ENCODE assay signal across 1 cellular context in the genomic region with DNA sequence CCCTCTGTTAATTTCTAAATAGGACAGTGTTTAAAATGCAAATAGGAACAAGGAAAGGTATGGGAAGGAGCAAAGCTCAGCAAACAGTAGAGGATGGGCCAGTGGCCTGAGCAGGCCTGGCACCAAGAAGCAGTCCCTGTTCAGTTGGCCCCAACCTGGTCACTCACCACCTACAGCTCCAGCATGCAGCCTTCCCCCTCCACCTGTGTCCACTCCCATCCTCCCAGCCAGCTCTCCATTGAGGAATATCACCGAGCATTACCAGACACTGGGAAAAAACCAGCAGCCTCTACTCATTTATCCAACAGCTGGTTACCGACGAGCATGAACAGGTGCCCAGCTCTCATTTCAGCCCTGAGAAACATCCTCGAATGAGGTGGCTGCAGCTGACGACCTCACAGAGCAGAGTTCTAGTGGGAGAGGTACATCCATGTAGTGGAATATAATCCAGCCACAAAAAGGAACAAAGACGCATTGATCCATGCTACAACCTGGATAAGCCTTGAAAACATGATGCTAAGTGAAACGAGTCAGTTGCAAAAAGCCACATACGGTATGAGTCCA.
TF ChIP-seq lines count a peak whose summit lies in the region.

No MANE protein-coding gene starts in this region.

TF ChIP-seq in A549, 52 proteins besides CTCF, POLR2A, EP300 and RAD21 (continued from another document):
- TF ChIP-seq, protein P1, sequence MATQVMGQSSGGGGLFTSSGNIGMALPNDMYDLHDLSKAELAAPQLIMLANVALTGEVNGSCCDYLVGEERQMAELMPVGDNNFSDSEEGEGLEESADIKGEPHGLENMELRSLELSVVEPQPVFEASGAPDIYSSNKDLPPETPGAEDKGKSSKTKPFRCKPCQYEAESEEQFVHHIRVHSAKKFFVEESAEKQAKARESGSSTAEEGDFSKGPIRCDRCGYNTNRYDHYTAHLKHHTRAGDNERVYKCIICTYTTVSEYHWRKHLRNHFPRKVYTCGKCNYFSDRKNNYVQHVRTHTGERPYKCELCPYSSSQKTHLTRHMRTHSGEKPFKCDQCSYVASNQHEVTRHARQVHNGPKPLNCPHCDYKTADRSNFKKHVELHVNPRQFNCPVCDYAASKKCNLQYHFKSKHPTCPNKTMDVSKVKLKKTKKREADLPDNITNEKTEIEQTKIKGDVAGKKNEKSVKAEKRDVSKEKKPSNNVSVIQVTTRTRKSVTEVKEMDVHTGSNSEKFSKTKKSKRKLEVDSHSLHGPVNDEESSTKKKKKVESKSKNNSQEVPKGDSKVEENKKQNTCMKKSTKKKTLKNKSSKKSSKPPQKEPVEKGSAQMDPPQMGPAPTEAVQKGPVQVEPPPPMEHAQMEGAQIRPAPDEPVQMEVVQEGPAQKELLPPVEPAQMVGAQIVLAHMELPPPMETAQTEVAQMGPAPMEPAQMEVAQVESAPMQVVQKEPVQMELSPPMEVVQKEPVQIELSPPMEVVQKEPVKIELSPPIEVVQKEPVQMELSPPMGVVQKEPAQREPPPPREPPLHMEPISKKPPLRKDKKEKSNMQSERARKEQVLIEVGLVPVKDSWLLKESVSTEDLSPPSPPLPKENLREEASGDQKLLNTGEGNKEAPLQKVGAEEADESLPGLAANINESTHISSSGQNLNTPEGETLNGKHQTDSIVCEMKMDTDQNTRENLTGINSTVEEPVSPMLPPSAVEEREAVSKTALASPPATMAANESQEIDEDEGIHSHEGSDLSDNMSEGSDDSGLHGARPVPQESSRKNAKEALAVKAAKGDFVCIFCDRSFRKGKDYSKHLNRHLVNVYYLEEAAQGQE (IDR thresholded peaks at IDR 0.05) = no peak
- TF ChIP-seq, protein P2, sequence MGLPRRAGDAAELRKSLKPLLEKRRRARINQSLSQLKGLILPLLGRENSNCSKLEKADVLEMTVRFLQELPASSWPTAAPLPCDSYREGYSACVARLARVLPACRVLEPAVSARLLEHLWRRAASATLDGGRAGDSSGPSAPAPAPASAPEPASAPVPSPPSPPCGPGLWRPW (IDR thresholded peaks at IDR 0.05) = no peak
- TF ChIP-seq ELK1 (IDR thresholded peaks at IDR 0.05; ENCODE audit: low read depth, low read length) (no peak), SREBF2 (IDR thresholded peaks at IDR 0.05) (no peak), E2F6 (IDR thresholded peaks at IDR 0.05; ENCODE audit: borderline replicate concordance, low read depth) (no peak), CHD2 (IDR thresholded peaks at IDR 0.05; ENCODE audit: low read length, partially characterized antibody) (no peak), CHD4 (IDR thresholded peaks at IDR 0.05; ENCODE audit: borderline replicate concordance) (no peak)
